Comparison of ENCODE assay signal across 19 cellular contexts in genomic region chr13:36166051-36166450, GRCh38. TPM values are rescaled to one million over a fixed set of nuclear protein-coding genes. Genes with fewer than 3 reads are reported as not detected.
DNase-seq lines count a peak whose midpoint lies in the region; ATAC-seq and TF ChIP-seq lines count a peak whose summit lies in the region.
"Had no signal": no experiment of that assay in that cellular context is flagged by ENCODE, and none has a peak within 500 bp of the region (broad histone marks: within the 10 kb centered on the region; RNA-seq: fewer than 3 reads in every experiment).

No MANE protein-coding gene starts in this region.

- H3K4me1 ChIP-seq in tibial artery = peaks cover 0 to 18% (median 10%) of the 10 kb centered on the region in 4 donors
- H3K4me1 ChIP-seq: BLaER1 had no signal

- ATAC-seq in stimulated activated naive CD8-positive, alpha-beta T cell treated with anti-CD3 and anti-CD28 coated beads, Interleukin-15, amount 100 ng/mL, for 72 hours = no peak
- ATAC-seq: CD8-positive, alpha-beta T cell; GM12878; GM23338 had no signal

- H3K27ac ChIP-seq in tibial artery = no peak overlapping the region
- H3K27ac ChIP-seq: BLaER1, C4-2B had no signal

- H3K9me3 ChIP-seq in tibial artery = no peaks in the 10 kb centered on the region
- H3K9me3 ChIP-seq: BLaER1, HAP-1 had no signal

- H3K36me3 ChIP-seq in tibial artery = no peaks in the 10 kb centered on the region
- H3K36me3 ChIP-seq: BLaER1, HAP-1 had no signal

- DNase-seq in fibroblast of gingiva (ENCODE audit: low read depth) (peak; percentile 38), fibroblast of the conjunctiva (ENCODE audit: low read depth) (peak; percentile 52), type B pancreatic cell (ENCODE audit: extremely low spot score, unreplicated experiment) (no peak), COR-L47 (lab: John Stamatoyannopoulos, UW) (no peak), tibial artery (no peak)
- DNase-seq in stimulated activated naive CD8-positive, alpha-beta T cell treated with anti-CD3 and anti-CD28 coated beads, Interleukin-15, amount 100 ng/mL, for 72 hours = no peak
- DNase-seq: CD4-positive, CD25-positive, alpha-beta regulatory T cell; CD8-positive, alpha-beta T cell; DMS 273 treated with DMSO at 0.1 percent for 48 hours; DMS79; EL; GDM1; HFFc6 had no signal

- H3K4me1 Mint-ChIP-seq in type B pancreatic cell (ENCODE audit: unreplicated experiment) = peaks cover 15% of the 10 kb centered on the region
- H3K4me1 Mint-ChIP-seq in stimulated activated naive CD8-positive, alpha-beta T cell treated with anti-CD3 and anti-CD28 coated beads, Interleukin-15, amount 100 ng/mL, for 72 hours = no peaks in the 10 kb centered on the region
- H3K4me1 Mint-ChIP-seq: B cell; CD4-positive, CD25-positive, alpha-beta regulatory T cell had no signal

- H3K27me3 ChIP-seq in tibial artery = no peaks in the 10 kb centered on the region
- H3K27me3 ChIP-seq: BLaER1 had no signal

- intact Hi-C loops in tibial artery (cut with DNase I; ENCODE audit: low total_unique reads) = no loop called here

- TF ChIP-seq CTCF in type B pancreatic cell (conservative IDR thresholded peaks at IDR 0.05) (no peak), tibial artery (IDR thresholded peaks at IDR 0.05) (no peak)

- H3K9me3 Mint-ChIP-seq in type B pancreatic cell = no peaks in the 10 kb centered on the region
- H3K9me3 Mint-ChIP-seq in stimulated activated naive CD8-positive, alpha-beta T cell treated with anti-CD3 and anti-CD28 coated beads, Interleukin-15, amount 100 ng/mL, for 72 hours = peaks cover 5 to 8% of the 10 kb centered on the region in 2 donors
- H3K9me3 Mint-ChIP-seq: CD8-positive, alpha-beta T cell; GM23338 had no signal

- H3K27me3 Mint-ChIP-seq in type B pancreatic cell = peaks cover 5% of the 10 kb centered on the region
- H3K27me3 Mint-ChIP-seq in stimulated activated naive CD8-positive, alpha-beta T cell treated with anti-CD3 and anti-CD28 coated beads, Interleukin-15, amount 100 ng/mL, for 72 hours = peaks cover 11% of the 10 kb centered on the region
- H3K27me3 Mint-ChIP-seq: B cell; CD4-positive, CD25-positive, alpha-beta regulatory T cell had no signal

- no peaks in the 10 kb centered on the region for H3K36me3 Mint-ChIP-seq in type B pancreatic cell
- H3K36me3 Mint-ChIP-seq: CD4-positive, CD25-positive, alpha-beta regulatory T cell; CD8-positive, alpha-beta T cell had no signal

- no peak overlapping the region for H3K4me3 Mint-ChIP-seq in type B pancreatic cell
- H3K4me3 Mint-ChIP-seq in stimulated activated naive CD8-positive, alpha-beta T cell treated with anti-CD3 and anti-CD28 coated beads, Interleukin-15, amount 100 ng/mL, for 72 hours = no peak overlapping the region
- H3K4me3 Mint-ChIP-seq: B cell; CD4-positive, CD25-positive, alpha-beta regulatory T cell; CD8-positive, alpha-beta T cell; GM23338; HFFc6 had no signal

- H3K4me3 ChIP-seq in tibial artery = no peak overlapping the region
- H3K4me3 ChIP-seq: BLaER1, GM12878, GM23338, HAP-1 had no signal

- peak overlapping the region; percentile 50 for H3K27ac Mint-ChIP-seq in type B pancreatic cell
- no peak overlapping the region for H3K27ac Mint-ChIP-seq in stimulated activated naive CD8-positive, alpha-beta T cell treated with anti-CD3 and anti-CD28 coated beads, Interleukin-15, amount 100 ng/mL, for 72 hours
- H3K27ac Mint-ChIP-seq: B cell; CD4-positive, CD25-positive, alpha-beta regulatory T cell; CD8-positive, alpha-beta T cell; GM23338; HFFc6 had no signal

RNA-seq across cellular contexts. Expression of gene DCLK1, which starts 34.9 kb away (rescaled TPM):
- total RNA-seq in type B pancreatic cell (ENCODE audit: low replicate concordance) = 11.4 and 47.1 TPM in 2 replicates
- total RNA-seq: B cell; CD4-positive, CD25-positive, alpha-beta regulatory T cell; CD8-positive, alpha-beta T cell; GM12878; HFFc6 had no signal

RNA-seq across cellular contexts. Expression of gene SOHLH2, which starts 48.3 kb away (rescaled TPM):
- 0.77 TPM in 1 of 2 replicates, not detected in the other for total RNA-seq in type B pancreatic cell (ENCODE audit: low replicate concordance)
- total RNA-seq: B cell; CD4-positive, CD25-positive, alpha-beta regulatory T cell; CD8-positive, alpha-beta T cell; GM12878 had no signal

Comparison
In these comparisons a context has a peak if more than half of its experiments do, and no peak if none do; other contexts are left out.
1. DNase-seq: peak in fibroblast of gingiva (single experiment) and fibroblast of the conjunctiva (single experiment); none in type B pancreatic cell (single experiment), stimulated activated naive CD8-positive, alpha-beta T cell treated with anti-CD3 and anti-CD28 coated beads, Interleukin-15, amount 100 ng/mL, for 72 hours (0 of 2), COR-L47 (single experiment) and tibial artery (0 of 2).